Comparison of ENCODE assay signal across 1 cellular context in the genomic region with DNA sequence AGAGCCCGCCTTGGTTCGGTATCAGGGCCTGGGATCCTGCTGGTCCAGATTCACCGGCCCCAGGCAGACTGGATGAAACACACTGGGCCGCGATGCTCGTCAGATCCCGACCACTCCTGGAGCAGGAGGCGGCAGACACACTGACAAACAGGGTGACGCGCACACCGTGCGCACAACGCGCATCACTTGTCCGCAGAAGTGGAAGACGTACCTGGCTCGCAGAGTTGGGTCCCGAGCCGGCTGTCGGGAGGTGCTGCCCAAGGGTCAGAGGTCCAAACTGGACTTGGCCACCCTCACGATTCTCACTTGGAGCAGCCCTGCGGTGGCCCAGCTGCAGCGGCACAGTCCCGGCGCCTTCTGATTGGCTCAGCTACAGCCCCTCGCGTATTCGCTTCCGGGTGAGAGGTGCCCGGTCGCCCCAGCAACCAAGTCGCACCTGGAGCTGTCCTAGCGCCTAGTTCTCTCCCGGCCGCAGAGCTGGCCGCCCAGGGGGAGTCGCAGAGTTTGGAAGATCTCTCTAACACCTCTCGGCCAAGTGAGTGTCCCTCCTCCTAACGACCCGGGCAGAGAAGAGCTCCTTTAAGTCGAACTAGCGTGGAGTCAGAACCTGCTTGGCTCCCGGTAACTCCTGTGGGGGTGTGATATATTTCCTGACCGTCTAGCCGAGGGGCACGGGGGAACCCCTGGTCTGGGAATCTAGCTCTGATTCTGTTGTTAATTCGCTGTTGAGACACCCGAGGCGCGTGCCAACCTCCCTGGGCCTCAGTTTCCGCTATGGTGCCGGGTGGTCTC.
A peak's percentile ranks its signal among the peaks of the same experiment; 100 is the strongest.
TF ChIP-seq lines count a peak whose summit lies in the region.

A gene with protein sequence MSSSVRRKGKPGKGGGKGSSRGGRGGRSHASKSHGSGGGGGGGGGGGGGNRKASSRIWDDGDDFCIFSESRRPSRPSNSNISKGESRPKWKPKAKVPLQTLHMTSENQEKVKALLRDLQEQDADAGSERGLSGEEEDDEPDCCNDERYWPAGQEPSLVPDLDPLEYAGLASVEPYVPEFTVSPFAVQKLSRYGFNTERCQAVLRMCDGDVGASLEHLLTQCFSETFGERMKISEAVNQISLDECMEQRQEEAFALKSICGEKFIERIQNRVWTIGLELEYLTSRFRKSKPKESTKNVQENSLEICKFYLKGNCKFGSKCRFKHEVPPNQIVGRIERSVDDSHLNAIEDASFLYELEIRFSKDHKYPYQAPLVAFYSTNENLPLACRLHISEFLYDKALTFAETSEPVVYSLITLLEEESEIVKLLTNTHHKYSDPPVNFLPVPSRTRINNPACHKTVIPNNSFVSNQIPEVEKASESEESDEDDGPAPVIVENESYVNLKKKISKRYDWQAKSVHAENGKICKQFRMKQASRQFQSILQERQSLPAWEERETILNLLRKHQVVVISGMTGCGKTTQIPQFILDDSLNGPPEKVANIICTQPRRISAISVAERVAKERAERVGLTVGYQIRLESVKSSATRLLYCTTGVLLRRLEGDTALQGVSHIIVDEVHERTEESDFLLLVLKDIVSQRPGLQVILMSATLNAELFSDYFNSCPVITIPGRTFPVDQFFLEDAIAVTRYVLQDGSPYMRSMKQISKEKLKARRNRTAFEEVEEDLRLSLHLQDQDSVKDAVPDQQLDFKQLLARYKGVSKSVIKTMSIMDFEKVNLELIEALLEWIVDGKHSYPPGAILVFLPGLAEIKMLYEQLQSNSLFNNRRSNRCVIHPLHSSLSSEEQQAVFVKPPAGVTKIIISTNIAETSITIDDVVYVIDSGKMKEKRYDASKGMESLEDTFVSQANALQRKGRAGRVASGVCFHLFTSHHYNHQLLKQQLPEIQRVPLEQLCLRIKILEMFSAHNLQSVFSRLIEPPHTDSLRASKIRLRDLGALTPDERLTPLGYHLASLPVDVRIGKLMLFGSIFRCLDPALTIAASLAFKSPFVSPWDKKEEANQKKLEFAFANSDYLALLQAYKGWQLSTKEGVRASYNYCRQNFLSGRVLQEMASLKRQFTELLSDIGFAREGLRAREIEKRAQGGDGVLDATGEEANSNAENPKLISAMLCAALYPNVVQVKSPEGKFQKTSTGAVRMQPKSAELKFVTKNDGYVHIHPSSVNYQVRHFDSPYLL (N-terminal part only) (minus strand): TSS at position 359 of the 792 bp plus-strand sequence. CDS start 7,529 bp downstream, outside the sequence.
Gene MORN2, plus strand, starts transcription at position 401 of the 792 bp plus-strand sequence.

TF ChIP-seq in HepG2, 621 proteins besides CTCF, POLR2A, EP300 and RAD21 (continued from another document and continues in another):
- TF ChIP-seq ZNF709 (CRISPR knock-in tag; IDR thresholded peaks at IDR 0.05) (peak; percentile 50; the same call in 1 of the 2 replicates), ZNF121 (CRISPR knock-in tag; IDR thresholded peaks at IDR 0.05) (peak; percentile 80; the same call in 1 of the 2 replicates), ZNF260 (CRISPR knock-in tag; IDR thresholded peaks at IDR 0.05; ENCODE audit: borderline replicate concordance, low read depth) (no peak), STAG1 (CRISPR knock-in tag; IDR thresholded peaks at IDR 0.05) (0 out of 2 replicates have a peak, but pooled peaks have one; percentile 30), MXI1 (IDR thresholded peaks at IDR 0.05; ENCODE audit: borderline replicate concordance, low read depth, low read length) (peak; percentile 96), ZNF441 (CRISPR knock-in tag; IDR thresholded peaks at IDR 0.05; ENCODE audit: borderline replicate concordance) (peak; percentile 81; the same call in 1 of the 2 replicates), ZNF343 (CRISPR knock-in tag; IDR thresholded peaks at IDR 0.05) (no peak), SIN3A (IDR thresholded peaks at IDR 0.05; ENCODE audit: borderline replicate concordance, low read depth, low read length) (peak; percentile 99), FOXJ3 (CRISPR knock-in tag; IDR thresholded peaks at IDR 0.05; ENCODE audit: borderline replicate concordance) (peak; percentile 58), ZNF552 (CRISPR knock-in tag; IDR thresholded peaks at IDR 0.05; ENCODE audit: borderline replicate concordance) (peak; percentile 87; the same call in 1 of the 2 replicates), ZSCAN31 (CRISPR knock-in tag; IDR thresholded peaks at IDR 0.05; ENCODE audit: low read depth) (peak; percentile 96), ZNF572 (CRISPR knock-in tag; IDR thresholded peaks at IDR 0.05) (peak; percentile 84; the same call in 1 of the 2 replicates), GMEB1 (CRISPR knock-in tag; IDR thresholded peaks at IDR 0.05; ENCODE audit: borderline replicate concordance) (peak; percentile 58; the same call in 1 of the 2 replicates), SRF (IDR thresholded peaks at IDR 0.05; ENCODE audit: low read depth, low read length) (no peak), CHCHD3 (CRISPR knock-in tag; IDR thresholded peaks at IDR 0.05) (peak; percentile 90; the same call in 1 of the 2 replicates), ZNF569 (CRISPR knock-in tag; IDR thresholded peaks at IDR 0.05; ENCODE audit: borderline replicate concordance) (peak; percentile 94; the same call in 1 of the 2 replicates), RBM22 (optimal IDR thresholded peaks at IDR 0.05; ENCODE audit: low read length) (peak; percentile 89), NFRKB (IDR thresholded peaks at IDR 0.05) (no peak), ZNF335 (CRISPR knock-in tag; IDR thresholded peaks at IDR 0.05) (peak; percentile 36; the same call in 1 of the 2 replicates), SRY (CRISPR knock-in tag; IDR thresholded peaks at IDR 0.05) (peak; percentile 94; the same call in 1 of the 2 replicates), ZNF138 (CRISPR knock-in tag; IDR thresholded peaks at IDR 0.05; ENCODE audit: low read depth) (no peak; the same call in 1 of the 2 replicates), ZNF781 (CRISPR knock-in tag; IDR thresholded peaks at IDR 0.05; ENCODE audit: borderline replicate concordance, not compliant biosample characterization) (no peak), YEATS2 (CRISPR knock-in tag; IDR thresholded peaks at IDR 0.05; ENCODE audit: borderline replicate concordance) (peak; percentile 80; the same call in 1 of the 2 replicates), SNAPC2 (CRISPR knock-in tag; IDR thresholded peaks at IDR 0.05) (peak; percentile 81; the same call in 1 of the 2 replicates)
- TF ChIP-seq, protein P1, sequence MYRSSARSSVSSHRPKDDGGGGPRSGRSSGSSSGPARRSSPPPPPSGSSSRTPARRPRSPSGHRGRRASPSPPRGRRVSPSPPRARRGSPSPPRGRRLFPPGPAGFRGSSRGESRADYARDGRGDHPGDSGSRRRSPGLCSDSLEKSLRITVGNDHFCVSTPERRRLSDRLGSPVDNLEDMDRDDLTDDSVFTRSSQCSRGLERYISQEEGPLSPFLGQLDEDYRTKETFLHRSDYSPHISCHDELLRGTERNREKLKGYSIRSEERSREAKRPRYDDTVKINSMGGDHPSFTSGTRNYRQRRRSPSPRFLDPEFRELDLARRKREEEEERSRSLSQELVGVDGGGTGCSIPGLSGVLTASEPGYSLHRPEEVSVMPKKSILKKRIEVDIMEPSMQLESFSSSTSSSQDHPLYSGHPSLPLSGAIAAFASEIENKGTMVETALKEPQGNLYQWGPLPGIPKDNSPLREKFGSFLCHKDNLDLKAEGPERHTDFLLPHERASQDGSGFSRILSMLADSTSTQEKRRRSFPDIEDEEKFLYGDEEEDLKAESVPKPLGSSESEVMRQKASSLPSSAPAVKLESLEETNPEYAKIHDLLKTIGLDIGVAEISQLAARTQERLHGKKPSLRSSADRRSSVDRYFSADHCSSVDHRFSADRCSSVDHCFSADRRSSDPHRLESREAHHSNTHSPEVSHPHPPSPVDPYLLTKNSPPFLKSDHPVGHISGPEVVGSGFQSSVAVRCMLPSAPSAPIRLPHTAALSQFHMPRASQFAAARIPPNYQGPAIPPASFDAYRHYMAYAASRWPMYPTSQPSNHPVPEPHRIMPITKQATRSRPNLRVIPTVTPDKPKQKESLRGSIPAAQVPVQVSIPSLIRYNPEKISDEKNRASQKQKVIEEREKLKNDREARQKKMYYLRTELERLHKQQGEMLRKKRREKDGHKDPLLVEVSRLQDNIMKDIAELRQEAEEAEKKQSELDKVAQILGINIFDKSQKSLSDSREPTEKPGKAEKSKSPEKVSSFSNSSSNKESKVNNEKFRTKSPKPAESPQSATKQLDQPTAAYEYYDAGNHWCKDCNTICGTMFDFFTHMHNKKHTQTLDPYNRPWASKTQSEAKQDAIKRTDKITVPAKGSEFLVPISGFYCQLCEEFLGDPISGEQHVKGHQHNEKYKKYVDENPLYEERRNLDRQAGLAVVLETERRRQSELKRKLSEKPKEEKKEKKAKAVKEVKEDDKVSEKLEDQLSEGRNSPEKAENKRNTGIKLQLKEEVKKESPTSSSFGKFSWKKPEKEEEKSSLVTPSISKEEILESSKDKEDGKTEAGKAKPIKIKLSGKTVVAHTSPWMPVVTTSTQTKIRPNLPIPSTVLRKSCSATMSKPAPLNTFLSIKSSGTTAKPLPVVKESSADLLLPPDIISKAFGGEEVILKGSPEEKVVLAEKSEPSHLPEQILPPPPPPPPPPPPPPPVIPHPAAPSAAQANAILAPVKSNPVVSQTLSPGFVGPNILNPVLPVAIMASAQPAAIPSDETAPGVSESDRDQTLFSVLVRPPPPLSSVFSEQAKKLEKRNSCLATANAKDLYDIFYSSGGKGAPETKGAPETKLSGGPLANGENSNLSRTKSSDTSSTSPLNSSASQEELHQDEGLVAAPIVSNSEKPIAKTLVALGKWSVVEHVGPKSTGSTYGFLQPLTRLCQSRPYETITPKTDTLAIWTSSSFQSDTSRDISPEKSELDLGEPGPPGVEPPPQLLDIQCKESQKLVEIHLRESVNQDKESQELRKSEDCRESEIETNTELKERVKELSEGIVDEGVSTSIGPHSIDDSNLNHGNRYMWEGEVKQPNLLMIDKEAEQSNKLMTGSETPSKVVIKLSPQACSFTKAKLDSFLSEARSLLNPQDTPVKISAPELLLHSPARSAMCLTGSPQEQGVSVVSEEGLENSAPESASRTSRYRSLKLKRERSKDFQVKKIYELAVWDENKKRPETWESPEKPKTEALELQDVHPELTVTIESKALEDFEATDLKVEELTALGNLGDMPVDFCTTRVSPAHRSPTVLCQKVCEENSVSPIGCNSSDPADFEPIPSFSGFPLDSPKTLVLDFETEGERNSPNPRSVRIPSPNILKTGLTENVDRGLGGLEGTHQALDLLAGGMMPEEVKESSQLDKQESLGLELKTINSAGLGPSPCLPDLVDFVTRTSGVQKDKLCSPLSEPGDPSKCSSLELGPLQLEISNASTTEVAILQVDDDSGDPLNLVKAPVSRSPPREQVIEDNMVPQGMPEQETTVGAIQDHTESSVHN (CRISPR knock-in tag; IDR thresholded peaks at IDR 0.05), result no peak
- TF ChIP-seq, protein P2, sequence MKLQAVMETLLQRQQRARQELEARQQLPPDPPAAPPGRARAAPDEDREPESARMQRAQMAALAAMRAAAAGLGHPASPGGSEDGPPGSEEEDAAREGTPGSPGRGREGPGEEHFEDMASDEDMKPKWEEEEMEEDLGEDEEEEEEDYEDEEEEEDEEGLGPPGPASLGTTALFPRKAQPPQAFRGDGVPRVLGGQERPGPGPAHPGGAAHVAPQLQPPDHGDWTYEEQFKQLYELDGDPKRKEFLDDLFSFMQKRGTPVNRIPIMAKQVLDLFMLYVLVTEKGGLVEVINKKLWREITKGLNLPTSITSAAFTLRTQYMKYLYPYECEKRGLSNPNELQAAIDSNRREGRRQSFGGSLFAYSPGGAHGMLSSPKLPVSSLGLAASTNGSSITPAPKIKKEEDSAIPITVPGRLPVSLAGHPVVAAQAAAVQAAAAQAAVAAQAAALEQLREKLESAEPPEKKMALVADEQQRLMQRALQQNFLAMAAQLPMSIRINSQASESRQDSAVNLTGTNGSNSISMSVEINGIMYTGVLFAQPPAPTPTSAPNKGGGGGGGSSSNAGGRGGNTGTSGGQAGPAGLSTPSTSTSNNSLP (IDR thresholded peaks at IDR 0.05; ENCODE audit: low read depth, low read length), result no peak; the same call in 1 of the 2 replicates
- TF ChIP-seq, protein P3, sequence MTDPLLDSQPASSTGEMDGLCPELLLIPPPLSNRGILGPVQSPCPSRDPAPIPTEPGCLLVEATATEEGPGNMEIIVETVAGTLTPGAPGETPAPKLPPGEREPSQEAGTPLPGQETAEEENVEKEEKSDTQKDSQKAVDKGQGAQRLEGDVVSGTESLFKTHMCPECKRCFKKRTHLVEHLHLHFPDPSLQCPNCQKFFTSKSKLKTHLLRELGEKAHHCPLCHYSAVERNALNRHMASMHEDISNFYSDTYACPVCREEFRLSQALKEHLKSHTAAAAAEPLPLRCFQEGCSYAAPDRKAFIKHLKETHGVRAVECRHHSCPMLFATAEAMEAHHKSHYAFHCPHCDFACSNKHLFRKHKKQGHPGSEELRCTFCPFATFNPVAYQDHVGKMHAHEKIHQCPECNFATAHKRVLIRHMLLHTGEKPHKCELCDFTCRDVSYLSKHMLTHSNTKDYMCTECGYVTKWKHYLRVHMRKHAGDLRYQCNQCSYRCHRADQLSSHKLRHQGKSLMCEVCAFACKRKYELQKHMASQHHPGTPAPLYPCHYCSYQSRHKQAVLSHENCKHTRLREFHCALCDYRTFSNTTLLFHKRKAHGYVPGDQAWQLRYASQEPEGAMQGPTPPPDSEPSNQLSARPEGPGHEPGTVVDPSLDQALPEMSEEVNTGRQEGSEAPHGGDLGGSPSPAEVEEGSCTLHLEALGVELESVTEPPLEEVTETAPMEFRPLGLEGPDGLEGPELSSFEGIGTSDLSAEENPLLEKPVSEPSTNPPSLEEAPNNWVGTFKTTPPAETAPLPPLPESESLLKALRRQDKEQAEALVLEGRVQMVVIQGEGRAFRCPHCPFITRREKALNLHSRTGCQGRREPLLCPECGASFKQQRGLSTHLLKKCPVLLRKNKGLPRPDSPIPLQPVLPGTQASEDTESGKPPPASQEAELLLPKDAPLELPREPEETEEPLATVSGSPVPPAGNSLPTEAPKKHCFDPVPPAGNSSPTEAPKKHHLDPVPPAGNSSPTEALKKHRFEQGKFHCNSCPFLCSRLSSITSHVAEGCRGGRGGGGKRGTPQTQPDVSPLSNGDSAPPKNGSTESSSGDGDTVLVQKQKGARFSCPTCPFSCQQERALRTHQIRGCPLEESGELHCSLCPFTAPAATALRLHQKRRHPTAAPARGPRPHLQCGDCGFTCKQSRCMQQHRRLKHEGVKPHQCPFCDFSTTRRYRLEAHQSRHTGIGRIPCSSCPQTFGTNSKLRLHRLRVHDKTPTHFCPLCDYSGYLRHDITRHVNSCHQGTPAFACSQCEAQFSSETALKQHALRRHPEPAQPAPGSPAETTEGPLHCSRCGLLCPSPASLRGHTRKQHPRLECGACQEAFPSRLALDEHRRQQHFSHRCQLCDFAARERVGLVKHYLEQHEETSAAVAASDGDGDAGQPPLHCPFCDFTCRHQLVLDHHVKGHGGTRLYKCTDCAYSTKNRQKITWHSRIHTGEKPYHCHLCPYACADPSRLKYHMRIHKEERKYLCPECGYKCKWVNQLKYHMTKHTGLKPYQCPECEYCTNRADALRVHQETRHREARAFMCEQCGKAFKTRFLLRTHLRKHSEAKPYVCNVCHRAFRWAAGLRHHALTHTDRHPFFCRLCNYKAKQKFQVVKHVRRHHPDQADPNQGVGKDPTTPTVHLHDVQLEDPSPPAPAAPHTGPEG (CRISPR knock-in tag; IDR thresholded peaks at IDR 0.05), result peak; percentile 95
